Comparison of ENCODE assay signal across 8 cellular contexts in genomic region chr9:89178162-89179120, GRCh38. TPM values are rescaled to one million over a fixed set of nuclear protein-coding genes. Genes with fewer than 3 reads are reported as not detected.
DNase-seq lines count a peak whose midpoint lies in the region; ATAC-seq and TF ChIP-seq lines count a peak whose summit lies in the region.

SHC3 (minus strand) TSS chr9:89178818; CDS start chr9:89178460, 358 bp downstream.

- H3K79me2 ChIP-seq in MM.1S (ENCODE audit: low read length), result no peaks in the 10 kb centered on the region

- no peak within 1 kb of the TSS for H3K9ac ChIP-seq in MM.1S (ENCODE audit: low read length)

- H3K27ac ChIP-seq in MM.1S (ENCODE audit: low read length), result no peak within 1 kb of the TSS

- peak within 1 kb of the TSS; percentile 25; the same call in 1 of the 2 replicates for H2AFZ ChIP-seq in MM.1S (ENCODE audit: low read length)

- H3K4me3 Mint-ChIP-seq in naive thymus-derived CD8-positive, alpha-beta T cell, result peak within 1 kb of the TSS in 9 of 10 donors; percentile 38 to 87 (median 73)

- no peaks in the 10 kb centered on the region for H3K9me2 ChIP-seq in MM.1S (replicated peaks; ENCODE audit: insufficient read depth, low read length)

- POLR2A ChIA-PET in naive thymus-derived CD8-positive, alpha-beta T cell (lab: Charles Lee), result no interaction called here

- peak within 1 kb of the TSS; percentile 60 for H3K4me2 ChIP-seq in MM.1S (ENCODE audit: low read depth, low read length)

- H3K4me1 ChIP-seq in MM.1S (ENCODE audit: low read length), result no peaks in the 10 kb centered on the region

- H3K36me3 Mint-ChIP-seq in naive thymus-derived CD8-positive, alpha-beta T cell, result peaks cover 0 to 4% (median 0%) of the 10 kb centered on the region in 3 donors

- TF ChIP-seq CTCF in MM.1S (IDR thresholded peaks at IDR 0.05; ENCODE audit: low read length), result no peak

- H3K27me3 Mint-ChIP-seq in naive thymus-derived CD8-positive, alpha-beta T cell, result peaks cover 28 to 61% (median 53%) of the 10 kb centered on the region in 5 donors

- no peaks in the 10 kb centered on the region for H3K27me3 ChIP-seq in MM.1S (replicated peaks; ENCODE audit: insufficient read depth, low read length)

- H3K9me3 ChIP-seq in MM.1S (replicated peaks; ENCODE audit: insufficient read depth, low read length), result no peaks in the 10 kb centered on the region

- H3K4me1 Mint-ChIP-seq in naive thymus-derived CD8-positive, alpha-beta T cell, result peaks cover 9 to 23% (median 20%) of the 10 kb centered on the region in 4 donors

- H3K9me3 Mint-ChIP-seq in naive thymus-derived CD8-positive, alpha-beta T cell, result peaks cover 0 to 2% (median 0%) of the 10 kb centered on the region in 9 donors

- peak within 1 kb of the TSS; percentile 31; the same call in 1 of the 2 replicates for H3K4me3 ChIP-seq in MM.1S (ENCODE audit: low read length)

- H3F3A ChIP-seq in MM.1S (ENCODE audit: insufficient read depth, low read length), result no peaks in the 10 kb centered on the region

- peak; percentile 36 for DNase-seq in AG20443 (ENCODE audit: low spot score)
- DNase-seq in MM.1S, result no peak
- peak; percentile 66 for DNase-seq in ecto neural progenitor cell (ENCODE audit: low spot score)
- DNase-seq in naive thymus-derived CD8-positive, alpha-beta T cell, result no peak
- no peak for DNase-seq in NOMO-1 treated with DMSO at 0.1 percent for 48 hours (lab: John Stamatoyannopoulos, UW; ENCODE audit: unreplicated experiment)
- no peak for DNase-seq in stimulated activated CD4-positive, alpha-beta T cell treated with anti-CD3 and anti-CD28 coated beads, Interleukin-4, amount 100 ng/mL, for 24 hours
- DNase-seq in effector CD4-positive, alpha-beta T cell, result no peak

- H3K36me3 ChIP-seq in MM.1S (replicated peaks; ENCODE audit: insufficient read depth, low read length), result no peaks in the 10 kb centered on the region

- no peaks in the 10 kb centered on the region for H4K20me1 ChIP-seq in MM.1S (ENCODE audit: insufficient read depth, low read length)

- peak within 1 kb of the TSS in 1 of 10 donors; percentile 40 for H3K27ac Mint-ChIP-seq in naive thymus-derived CD8-positive, alpha-beta T cell

- no peak for ATAC-seq in naive thymus-derived CD8-positive, alpha-beta T cell
- no peak for ATAC-seq in HG02678 (IDR thresholded peaks at IDR 0.05; ENCODE audit: unreplicated experiment)

RNA-seq across cellular contexts. Expression of gene SHC3, which starts in this region (rescaled TPM):
- total RNA-seq in naive thymus-derived CD8-positive, alpha-beta T cell, result under 1 TPM; 0.11 to 0.42 TPM
- polyA plus RNA-seq in naive thymus-derived CD8-positive, alpha-beta T cell, result not detected

Comparison
In these comparisons a context has a peak if more than half of its experiments do, and no peak if none do; other contexts are left out.
1. DNase-seq: peak in AG20443 (single experiment) and ecto neural progenitor cell (single experiment); none in MM.1S (single experiment), naive thymus-derived CD8-positive, alpha-beta T cell (0 of 10), NOMO-1 treated with DMSO at 0.1 percent for 48 hours (single experiment), stimulated activated CD4-positive, alpha-beta T cell treated with anti-CD3 and anti-CD28 coated beads, Interleukin-4, amount 100 ng/mL, for 24 hours (single experiment) and effector CD4-positive, alpha-beta T cell (single experiment).